Comparison of ENCODE assay signal across 16 cellular contexts in the genomic region with DNA sequence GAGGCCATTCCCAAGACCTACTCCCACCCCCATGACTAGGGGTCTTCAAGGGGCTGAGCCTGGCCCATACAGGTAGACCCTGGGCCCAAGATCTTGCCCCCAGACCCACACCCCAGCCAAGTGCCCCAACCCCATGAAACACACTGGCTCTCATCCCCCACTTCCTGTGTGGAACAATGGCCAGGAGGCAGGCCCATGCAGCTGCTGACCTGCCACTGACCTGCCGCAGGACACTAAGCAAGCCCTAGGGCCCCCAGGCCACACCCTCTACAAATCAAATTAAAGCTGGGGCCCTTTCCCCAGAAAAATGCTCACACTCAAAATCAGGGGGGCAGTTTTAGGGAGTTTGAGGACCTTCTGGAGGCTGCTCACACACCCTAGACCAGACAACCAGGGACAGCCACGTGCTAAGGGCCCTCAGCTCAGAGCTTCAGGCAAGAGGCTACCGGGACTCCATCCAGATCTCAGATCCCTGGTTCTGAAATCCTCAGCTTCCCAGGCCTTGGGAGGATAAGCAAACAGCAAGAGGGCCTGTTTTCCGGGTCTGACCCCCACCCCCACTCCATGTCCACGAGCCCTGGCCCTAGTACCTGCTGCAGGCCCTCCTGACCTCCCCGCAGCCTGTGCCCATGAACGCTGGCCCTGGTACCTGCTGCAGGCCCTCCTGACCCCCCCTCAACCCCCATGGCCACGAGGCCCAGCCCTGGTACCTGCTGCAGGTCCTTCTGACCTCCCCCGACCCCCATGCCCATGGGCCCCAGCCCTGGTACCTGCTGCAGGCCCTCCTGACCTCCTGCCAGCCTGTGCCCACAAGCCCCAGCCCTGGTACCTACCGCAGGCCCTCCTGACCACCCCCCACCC. TPM values are rescaled to one million over a fixed set of nuclear protein-coding genes. Genes with fewer than 3 reads are reported as not detected.
DNase-seq lines count a peak whose midpoint lies in the region; ATAC-seq, FAIRE-seq and TF ChIP-seq lines count a peak whose summit lies in the region.
"Had no signal": no experiment of that assay in that cellular context is flagged by ENCODE, and none has a peak within 500 bp of the region (broad histone marks: within the 10 kb centered on the region; RNA-seq: fewer than 3 reads in every experiment).

No MANE protein-coding gene starts in this region.

- peaks cover 11% of the 10 kb centered on the region for H3K79me2 ChIP-seq in endothelial cell of umbilical vein (ENCODE audit: control insufficient read depth, insufficient read depth, low read length)
- no peaks in the 10 kb centered on the region for H3K79me2 ChIP-seq in GM23248 (ENCODE audit: insufficient read depth)

- no peak for TF ChIP-seq CTCF in RWPE1 (conservative IDR thresholded peaks at IDR 0.05; ENCODE audit: low read depth)
- TF ChIP-seq CTCF in endothelial cell of umbilical vein (IDR thresholded peaks at IDR 0.05; ENCODE audit: extremely low read depth in 1 of 2, insufficient read depth in 1 of 2, low read depth in 1 of 2, low read length in 2 of 2): no peak
- TF ChIP-seq CTCF in lung (IDR thresholded peaks at IDR 0.05; ENCODE audit: control extremely low read depth, extremely low read depth): no peak

- POLR2A ChIA-PET in RWPE1 (lab: Yijun Ruan, JAX; ENCODE audit: low non-redundant PET) (no interaction called here), endothelial cell of umbilical vein (lab: Charles Lee) (no interaction called here)

- dilution Hi-C loops in endothelial cell of umbilical vein (cut with MboI; ENCODE audit: extremely low pct_ligation_motif_present, low sequenced_read_pairs): no loop called here

- H3K27me3 ChIP-seq in endothelial cell of umbilical vein (ENCODE audit: control insufficient read depth in 2 of 2, insufficient read depth in 2 of 2, low read length in 2 of 2) (no peaks in the 10 kb centered on the region), lung (ENCODE audit: control insufficient read depth, insufficient read depth) (no peaks in the 10 kb centered on the region), skeletal muscle satellite cell (ENCODE audit: control insufficient read depth, insufficient read depth, low read length) (no peaks in the 10 kb centered on the region), GM23248 (replicated peaks; ENCODE audit: insufficient read depth) (no peaks in the 10 kb centered on the region; the same call in 1 of the 2 replicates)
- H3K27me3 ChIP-seq: dorsolateral prefrontal cortex had no signal

- peak overlapping the region; percentile 28 for H3K9ac ChIP-seq in endothelial cell of umbilical vein (replicated peaks; ENCODE audit: extremely low read depth, insufficient read depth, low read length)
- H3K9ac ChIP-seq in skeletal muscle satellite cell (ENCODE audit: low read depth, low read length): peak overlapping the region; percentile 29
- H3K9ac ChIP-seq in GM23248: no peak overlapping the region

- H3K9me1 ChIP-seq in endothelial cell of umbilical vein (replicated peaks; ENCODE audit: control insufficient read depth, extremely low read depth, insufficient read depth, low read length): no peaks in the 10 kb centered on the region

- H3K4me2 ChIP-seq in endothelial cell of umbilical vein (ENCODE audit: insufficient read depth, low read length) (peak overlapping the region; percentile 36), skeletal muscle satellite cell (ENCODE audit: low read length) (peak overlapping the region; percentile 7), GM23248 (ENCODE audit: unreplicated experiment) (no peak overlapping the region)

- 52 to 75% methylated on average over 9 of the region's 10 CpGs for WGBS in lung, 2 donors
- WGBS in GM23248 (ENCODE audit: low coverage in 1 of 2, low lambda C conversion rate in 2 of 2, missing lambda C conversion rate in 2 of 2), 2 experiments: 94 to 95% methylated on average over 5 to 8 of the region's 10 CpGs

- FAIRE-seq in endothelial cell of umbilical vein (lab: Jason Lieb, UNC): peak; percentile 84

- H3K4me1 ChIP-seq in endothelial cell of umbilical vein (ENCODE audit: control insufficient read depth, extremely low read depth, insufficient read depth, low read length) (peaks cover 26% of the 10 kb centered on the region), lung (ENCODE audit: control insufficient read depth in 2 of 2, insufficient read depth in 2 of 2, low read length in 2 of 2) (peaks cover 0 to 16% of the 10 kb centered on the region in 2 donors), skeletal muscle satellite cell (ENCODE audit: control insufficient read depth, insufficient read depth, low read length) (peaks cover 30% of the 10 kb centered on the region), GM23248 (ENCODE audit: insufficient read depth) (peaks cover 11% of the 10 kb centered on the region)

- in situ Hi-C loops in GM23248 (cut with MboI): no loop called here

- no peak for TF ChIP-seq POLR2A in endothelial cell of umbilical vein (IDR thresholded peaks at IDR 0.05; ENCODE audit: low read depth, low read length)

- H3K9me3 ChIP-seq in endothelial cell of umbilical vein (replicated peaks; ENCODE audit: control insufficient read depth, insufficient read depth, low read length) (no peaks in the 10 kb centered on the region), lung (ENCODE audit: control insufficient read depth in 2 of 2, insufficient read depth in 1 of 2, low read length in 1 of 2) (no peaks in the 10 kb centered on the region), skeletal muscle satellite cell (replicated peaks; ENCODE audit: low read length) (no peaks in the 10 kb centered on the region), GM23248 (ENCODE audit: low read depth) (no peaks in the 10 kb centered on the region)

- H3K4me3 ChIP-seq in endothelial cell of umbilical vein (replicated peaks in 1 of 3; ENCODE audit: insufficient read depth in 1 of 3, low read depth in 1 of 3, low read length in 3 of 3): no peak overlapping the region
- no peak overlapping the region for H3K4me3 ChIP-seq in lung
- H3K4me3 ChIP-seq in skeletal muscle satellite cell (ENCODE audit: low read length): no peak overlapping the region
- no peak overlapping the region for H3K4me3 ChIP-seq in GM23248
- H3K4me3 ChIP-seq: dorsolateral prefrontal cortex had no signal

- no peaks in the 10 kb centered on the region for H3K9me2 ChIP-seq in GM23248 (ENCODE audit: insufficient read depth)

- CTCF ChIA-PET in RWPE1 (lab: Yijun Ruan, JAX): interaction anchor here (1.2 kb wide), 1 partner anchor 10 kb away, joined by 3 read pairs; no protein-coding TSS in a partner anchor
- CTCF ChIA-PET in endothelial cell of umbilical vein (lab: Charles Lee): interaction anchor here (1.1 kb wide), 1 partner anchor 83 kb away, joined by 4 read pairs; no protein-coding TSS in a partner anchor

- no TSS peak for BruUV-seq in endothelial cell of umbilical vein (replicated peaks; lab: Mats Ljungman, UMichigan)

- no peak for ATAC-seq in lung (ENCODE audit: insufficient read depth, low FRiP score)
- ATAC-seq: naive thymus-derived CD4-positive, alpha-beta T cell had no signal

- DNase-seq in RWPE1 (ENCODE audit: low spot score) (no peak), endothelial cell of umbilical vein (ENCODE audit: low read depth, low spot score) (peak; percentile 47), lung (ENCODE audit: low spot score) (no peak), NK-92 (lab: John Stamatoyannopoulos, UW; ENCODE audit: unreplicated experiment) (no peak), head of caudate nucleus (no peak), pons (ENCODE audit: low spot score) (no peak), GM23248 (no peak)
- DNase-seq: activated CD4-positive, alpha-beta T cell treated with anti-CD3 and anti-CD28 coated beads, Interleukin-2, amount 10 ng/mL, durations not matched to agents 24 days and 14 days; dorsolateral prefrontal cortex; foreskin fibroblast; KBM-7; naive thymus-derived CD4-positive, alpha-beta T cell; NCI-H1417; OCI-M1 had no signal

- H2AFZ ChIP-seq in endothelial cell of umbilical vein (ENCODE audit: low read depth, low read length) (no peak overlapping the region), GM23248 (no peak overlapping the region)

- intact Hi-C loops in endothelial cell of umbilical vein (cut with micrococcal nuclease): no loop called here
- intact Hi-C loops in head of caudate nucleus (cut with DNase I): no loop called here

- H3K27ac ChIP-seq in RWPE1: peak overlapping the region; percentile 96
- H3K27ac ChIP-seq in endothelial cell of umbilical vein (ENCODE audit: insufficient read depth, low read depth, low read length): peak overlapping the region; percentile 76
- peak overlapping the region; percentile 68 to 71 for H3K27ac ChIP-seq in lung (ENCODE audit: low read depth in 1 of 2, low read length in 1 of 2)
- H3K27ac ChIP-seq in GM23248: no peak overlapping the region

- peaks cover 2 to 28% of the 10 kb centered on the region in 2 experiments for H3K36me3 ChIP-seq in endothelial cell of umbilical vein (ENCODE audit: control insufficient read depth in 2 of 2, extremely low read depth in 1 of 2, insufficient read depth in 2 of 2, low read length in 2 of 2)
- H3K36me3 ChIP-seq in lung (ENCODE audit: control insufficient read depth in 2 of 2, insufficient read depth in 2 of 2, low read length in 2 of 2): peaks cover 0 to 7% of the 10 kb centered on the region in 2 donors
- H3K36me3 ChIP-seq in skeletal muscle satellite cell (ENCODE audit: insufficient read depth, low read length): peaks cover 31% of the 10 kb centered on the region
- H3K36me3 ChIP-seq in GM23248 (ENCODE audit: low read depth): no peaks in the 10 kb centered on the region

- H4K20me1 ChIP-seq in endothelial cell of umbilical vein (replicated peaks; ENCODE audit: control insufficient read depth, extremely low read depth, insufficient read depth, low read length): no peaks in the 10 kb centered on the region
- H4K20me1 ChIP-seq in GM23248 (ENCODE audit: insufficient read depth): no peaks in the 10 kb centered on the region

- peaks cover 12% of the 10 kb centered on the region; the same call in 1 of the 2 replicates for H3F3A ChIP-seq in GM23248 (ENCODE audit: insufficient read depth)

RNA-seq across cellular contexts. Expression of a gene that starts 10.0 kb away (rescaled TPM):
- total RNA-seq in endothelial cell of umbilical vein (39.5 and 40.6 TPM in 2 replicates), lung (10 to 100 TPM; 12.0 to 16.3 TPM)
- polyA plus RNA-seq in endothelial cell of umbilical vein (36.1 and 42.0 TPM in 2 replicates), lung (1 to 10 TPM; 6.8 to 8.4 TPM), GM23248 (2016; fragmentation: Nextera tagmentation; extraction: Ambion mirVana) (2.7 and 2.8 TPM in 2 replicates)
- polyA plus RNA-seq in endothelial cell of umbilical vein (2011; cell fraction: cytosol; rRNA removed): 21.1 and 28.5 TPM in 2 replicates
- 44.8 and 58.7 TPM in 2 replicates for polyA plus RNA-seq in endothelial cell of umbilical vein (2011; cell fraction: nucleus; rRNA removed)
- 19.0 and 22.9 TPM in 2 replicates for polyA plus RNA-seq in endothelial cell of umbilical vein (2012)
- polyA minus RNA-seq in endothelial cell of umbilical vein: 23.6 and 26.9 TPM in 2 replicates
- 12.5 TPM for polyA minus RNA-seq in endothelial cell of umbilical vein (2011; cell fraction: cytosol; rRNA and poly(A)+ RNA removed)
- 12.6 and 21.3 TPM in 2 replicates for polyA minus RNA-seq in endothelial cell of umbilical vein (2011; cell fraction: nucleus; rRNA and poly(A)+ RNA removed)
- total RNA-seq in skeletal muscle satellite cell (2012; rRNA removed): 24.8 and 28.6 TPM in 2 replicates
- 4.4 and 8.3 TPM in 2 replicates for total RNA-seq in GM23248 (2014; rRNA removed; shearing (Covaris generic))
- total RNA-seq: activated CD4-positive, alpha-beta T cell treated with anti-CD3 and anti-CD28 coated beads, Interleukin-2, amount 10 ng/mL, durations not matched to agents 24 days and 14 days; activated T-helper 1 cell treated with anti-CD3 and anti-CD28 coated beads, Interleukin-12 subunit alpha, Interleukin-12 subunit beta, Interleukin-2, Interleukin-4 antibody, amounts not matched to agents 30 ng/mL and 10 ng/mL and 1 ng/mL, durations not matched to agents 14 hours and 24 hours and 36 hours had no signal

RNA-seq across cellular contexts. Expression of a gene that starts 23.1 kb away (rescaled TPM):
- 188 and 197 TPM in 2 replicates for total RNA-seq in endothelial cell of umbilical vein
- polyA plus RNA-seq in endothelial cell of umbilical vein: 257 and 379 TPM in 2 replicates
- 194 and 222 TPM in 2 replicates for polyA plus RNA-seq in endothelial cell of umbilical vein (2011; cell fraction: cytosol; rRNA removed)
- 127 and 141 TPM in 2 replicates for polyA plus RNA-seq in endothelial cell of umbilical vein (2011; cell fraction: nucleus; rRNA removed)
- 125 and 143 TPM in 2 replicates for polyA plus RNA-seq in endothelial cell of umbilical vein (2012)
- polyA minus RNA-seq in endothelial cell of umbilical vein: 112 and 155 TPM in 2 replicates
- polyA minus RNA-seq in endothelial cell of umbilical vein (2011; cell fraction: cytosol; rRNA and poly(A)+ RNA removed): not detected
- polyA minus RNA-seq in endothelial cell of umbilical vein (2011; cell fraction: nucleus; rRNA and poly(A)+ RNA removed): 35.3 and 50.5 TPM in 2 replicates
- total RNA-seq in lung: 10 to 100 TPM; 16.9 to 45.2 TPM
- polyA plus RNA-seq in lung: 10 to 100 TPM; 14.3 to 46.7 TPM
- 0.44 TPM in 1 of 2 replicates, not detected in the other for total RNA-seq in skeletal muscle satellite cell (2012; rRNA removed)
- not detected in 2 replicates for total RNA-seq in GM23248 (2014; rRNA removed; shearing (Covaris generic))
- 0.32 TPM in 1 of 2 replicates, not detected in the other for polyA plus RNA-seq in GM23248 (2016; fragmentation: Nextera tagmentation; extraction: Ambion mirVana)

RNA-seq across cellular contexts. Expression of a gene that starts 51.0 kb away (rescaled TPM):
- total RNA-seq in endothelial cell of umbilical vein (141 and 146 TPM in 2 replicates), lung (10 to 100 TPM; 23.9 to 77.0 TPM)
- polyA plus RNA-seq in endothelial cell of umbilical vein (82.2 and 100 TPM in 2 replicates), lung (10 to 100 TPM; 39.8 to 64.1 TPM), GM23248 (2016; fragmentation: Nextera tagmentation; extraction: Ambion mirVana) (122 and 130 TPM in 2 replicates)
- 34.6 and 54.8 TPM in 2 replicates for polyA plus RNA-seq in endothelial cell of umbilical vein (2011; cell fraction: cytosol; rRNA removed)
- polyA plus RNA-seq in endothelial cell of umbilical vein (2011; cell fraction: nucleus; rRNA removed): 26.2 and 27.8 TPM in 2 replicates
- polyA plus RNA-seq in endothelial cell of umbilical vein (2012): 55.5 and 78.4 TPM in 2 replicates
- 16.9 and 24.9 TPM in 2 replicates for polyA minus RNA-seq in endothelial cell of umbilical vein
- 33.0 TPM for polyA minus RNA-seq in endothelial cell of umbilical vein (2011; cell fraction: cytosol; rRNA and poly(A)+ RNA removed)
- polyA minus RNA-seq in endothelial cell of umbilical vein (2011; cell fraction: nucleus; rRNA and poly(A)+ RNA removed): 13.5 and 26.4 TPM in 2 replicates
- 23.8 and 28.0 TPM in 2 replicates for total RNA-seq in skeletal muscle satellite cell (2012; rRNA removed)
- total RNA-seq in GM23248 (2014; rRNA removed; shearing (Covaris generic)): 59.7 and 83.8 TPM in 2 replicates
- polyA plus RNA-seq: naive thymus-derived CD4-positive, alpha-beta T cell had no signal

Comparison
In these comparisons a context has a peak if more than half of its experiments do, and no peak if none do; other contexts are left out.
1. RNA of a gene that starts 23.1 kb away (total RNA-seq): 188 to 197 TPM in endothelial cell of umbilical vein and 16.9 to 45.2 TPM in lung; not detected in GM23248; every median in the first group is over 10 times any median in the second.